12 cellular contexts compared by ENCODE assay signal in the genomic region with DNA sequence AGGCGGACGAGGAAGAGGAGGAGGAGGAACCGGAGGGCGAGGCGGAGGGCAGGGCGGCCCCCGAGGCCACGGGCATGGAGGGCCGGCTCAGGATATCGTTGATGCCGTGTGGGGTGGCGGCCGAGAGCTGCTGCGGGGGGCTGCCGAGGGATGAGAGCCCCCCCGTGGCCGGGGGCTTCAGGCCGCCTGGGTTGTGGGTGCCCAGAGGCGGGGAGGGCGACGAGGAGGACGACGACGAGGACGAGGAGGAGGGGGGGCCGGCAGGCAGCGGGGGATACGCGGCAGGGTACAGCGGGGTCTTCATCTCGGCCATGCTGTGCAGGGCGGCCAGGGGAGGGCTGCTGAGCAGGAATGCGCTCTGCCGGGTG. TPM values are rescaled to one million over a fixed set of nuclear protein-coding genes. Genes with fewer than 3 reads are reported as not detected.
DNase-seq lines count a peak whose midpoint lies in the region; ATAC-seq and TF ChIP-seq lines count a peak whose summit lies in the region.
"Had no signal": no experiment of that assay in that cellular context is flagged by ENCODE, and none has a peak within 500 bp of the region (broad histone marks: within the 10 kb centered on the region; RNA-seq: fewer than 3 reads in every experiment).

No MANE protein-coding gene starts in this region.

- H3K4me3 ChIP-seq in mammary epithelial cell (replicated peaks in 1 of 3; ENCODE audit: insufficient read depth in 1 of 3, low read depth in 2 of 3, low read length in 3 of 3) (peak overlapping the region in 1 of 3 experiments; percentile 22), thoracic aorta (peak overlapping the region; percentile 67)

- H3K4me3 Mint-ChIP-seq in T-helper 2 cell treated with Interferon-gamma antibody and Interleukin-4, amounts not matched to agents 5 μg/mL and 100 μg/mL, for 36 hours, result peak overlapping the region; percentile 77
- peak overlapping the region; percentile 39 for H3K4me3 Mint-ChIP-seq in memory B cell
- peak overlapping the region in 1 of 2 donors; percentile 66 for H3K4me3 Mint-ChIP-seq in effector memory CD8-positive, alpha-beta T cell

- in situ Hi-C loops in mammary epithelial cell (cut with MboI; ENCODE audit: low sequenced_read_pairs in 2 of 2), result loop anchor here in 1 of 2 donors (25.0 kb wide), 1 partner anchor 736 kb away; no protein-coding TSS in a partner anchor

- H3K4me1 Mint-ChIP-seq in T-helper 2 cell treated with Interferon-gamma antibody and Interleukin-4, amounts not matched to agents 5 μg/mL and 100 μg/mL, for 36 hours (ENCODE audit: low read depth), result peaks cover 8% of the 10 kb centered on the region
- H3K4me1 Mint-ChIP-seq in memory B cell, result peaks cover 6% of the 10 kb centered on the region
- peaks cover 4 to 14% of the 10 kb centered on the region in 2 donors for H3K4me1 Mint-ChIP-seq in effector memory CD8-positive, alpha-beta T cell (ENCODE audit: low read depth in 2 of 2)

- H3K9me3 ChIP-seq in mammary epithelial cell (replicated peaks; ENCODE audit: insufficient read depth, low read length), result peaks cover 12% of the 10 kb centered on the region
- no peaks in the 10 kb centered on the region for H3K9me3 ChIP-seq in thoracic aorta

- peaks cover 3% of the 10 kb centered on the region for H3K9me3 Mint-ChIP-seq in T-helper 2 cell treated with Interferon-gamma antibody and Interleukin-4, amounts not matched to agents 5 μg/mL and 100 μg/mL, for 36 hours
- H3K9me3 Mint-ChIP-seq in memory B cell, result no peaks in the 10 kb centered on the region
- H3K9me3 Mint-ChIP-seq in effector memory CD8-positive, alpha-beta T cell, result peaks cover 0 to 2% of the 10 kb centered on the region in 2 donors

- peaks cover 86% of the 10 kb centered on the region for H3K27me3 Mint-ChIP-seq in T-helper 2 cell treated with Interferon-gamma antibody and Interleukin-4, amounts not matched to agents 5 μg/mL and 100 μg/mL, for 36 hours (ENCODE audit: low read depth)
- peaks cover 26% of the 10 kb centered on the region for H3K27me3 Mint-ChIP-seq in memory B cell
- H3K27me3 Mint-ChIP-seq in effector memory CD8-positive, alpha-beta T cell, result peaks cover 81 to 87% of the 10 kb centered on the region in 2 donors

- no peak for DNase-seq in T-helper 2 cell treated with Interferon-gamma antibody and Interleukin-4, amounts not matched to agents 5 μg/mL and 100 μg/mL, for 36 hours (ENCODE audit: low spot score)
- DNase-seq in T-helper 2 cell (no peak), mammary epithelial cell (no peak), memory B cell (ENCODE audit: low spot score in 2 of 2) (no peak), thoracic aorta (ENCODE audit: low spot score) (no peak), HUDEP-2 (lab: John Stamatoyannopoulos, UW; ENCODE audit: unreplicated experiment in 76 of 76) (no peak)
- DNase-seq in effector memory CD8-positive, alpha-beta T cell, result no peak
- DNase-seq: activated CD4-positive, CD25-positive, alpha-beta regulatory T cell; cortex of kidney; NCI-H2081 treated with DMSO at 0.1 percent for 48 hours; nucleus accumbens had no signal

- peak overlapping the region; percentile 92 for H3K4me2 ChIP-seq in mammary epithelial cell (ENCODE audit: insufficient read depth, low read depth, low read length)

- dilution Hi-C loops in mammary epithelial cell (cut with HindIII; ENCODE audit: low sequenced_read_pairs), result no loop called here

- no peak overlapping the region for H3K27ac Mint-ChIP-seq in T-helper 2 cell treated with Interferon-gamma antibody and Interleukin-4, amounts not matched to agents 5 μg/mL and 100 μg/mL, for 36 hours
- no peak overlapping the region for H3K27ac Mint-ChIP-seq in memory B cell
- H3K27ac Mint-ChIP-seq in effector memory CD8-positive, alpha-beta T cell, result no peak overlapping the region

- WGBS in mammary epithelial cell (ENCODE audit: low coverage, missing lambda C conversion rate), result 79% methylated on average over 2 of the region's 34 CpGs

- H3K79me2 ChIP-seq in mammary epithelial cell (ENCODE audit: insufficient read depth, low read length), result no peaks in the 10 kb centered on the region

- CTCF ChIA-PET in mammary epithelial cell (lab: Charles Lee; ENCODE audit: low non-redundant PET), result interaction anchor here (0.6 kb wide), 1 partner anchor 510 kb away, joined by 3 read pairs; no protein-coding TSS in a partner anchor

- H3K9ac ChIP-seq in mammary epithelial cell (ENCODE audit: insufficient read depth, low read length), result no peak overlapping the region

- no peaks in the 10 kb centered on the region for H4K20me1 ChIP-seq in mammary epithelial cell (ENCODE audit: insufficient read depth, low read length)

- no peak overlapping the region for H2AFZ ChIP-seq in mammary epithelial cell (ENCODE audit: low read depth, low read length)

- peaks cover 21% of the 10 kb centered on the region for H3K4me1 ChIP-seq in mammary epithelial cell (ENCODE audit: insufficient read depth, low read length)
- H3K4me1 ChIP-seq in thoracic aorta (ENCODE audit: control insufficient read depth in 1 of 2, low read depth in 2 of 2), result peaks cover 0 to 43% of the 10 kb centered on the region in 2 donors

- H3K36me3 ChIP-seq in mammary epithelial cell (ENCODE audit: insufficient read depth, low read length), result no peaks in the 10 kb centered on the region
- no peaks in the 10 kb centered on the region for H3K36me3 ChIP-seq in thoracic aorta

- no TSS peak for BruUV-seq in mammary epithelial cell (replicated peaks; lab: Mats Ljungman, UMichigan)

- H3K27ac ChIP-seq in mammary epithelial cell (ENCODE audit: insufficient read depth, low read depth, low read length) (no peak overlapping the region), thoracic aorta (no peak overlapping the region)

- TF ChIP-seq CTCF in mammary epithelial cell (conservative IDR thresholded peaks at IDR 0.05 in 1 of 2, IDR thresholded peaks at IDR 0.05 in 1 of 2; ENCODE audit: extremely low read depth in 1 of 2, insufficient read depth in 1 of 2, low read depth in 1 of 2, low read length in 2 of 2) (no peak), thoracic aorta (IDR thresholded peaks at IDR 0.05) (no peak)

- intact Hi-C loops in mammary epithelial cell (cut with micrococcal nuclease), result no loop called here

- H3K27me3 ChIP-seq in mammary epithelial cell (ENCODE audit: insufficient read depth, low read length) (peaks cover 83% of the 10 kb centered on the region), thoracic aorta (replicated peaks; ENCODE audit: insufficient read depth) (peaks cover 38% of the 10 kb centered on the region)

- ATAC-seq in memory B cell (ENCODE audit: low read depth) (no peak), thoracic aorta (ENCODE audit: insufficient number of reproducible peaks, low FRiP score, low read depth) (no peak), HG03460 (IDR thresholded peaks at IDR 0.05; ENCODE audit: unreplicated experiment) (no peak)
- ATAC-seq in effector memory CD8-positive, alpha-beta T cell (replicated peaks), result no peak

- H3K36me3 Mint-ChIP-seq in T-helper 2 cell treated with Interferon-gamma antibody and Interleukin-4, amounts not matched to agents 5 μg/mL and 100 μg/mL, for 36 hours (ENCODE audit: low read depth), result no peaks in the 10 kb centered on the region
- peaks cover 2% of the 10 kb centered on the region for H3K36me3 Mint-ChIP-seq in memory B cell
- peaks cover 4% of the 10 kb centered on the region for H3K36me3 Mint-ChIP-seq in effector memory CD8-positive, alpha-beta T cell (ENCODE audit: insufficient read depth)

RNA-seq across cellular contexts. Expression of gene NKX6-1, which starts 1.3 kb away (rescaled TPM):
- total RNA-seq in mammary epithelial cell (not detected), thoracic aorta (1 to 10 TPM in 1 of 2 donors, not detected in 1; 1.2 TPM)
- not detected for polyA plus RNA-seq in mammary epithelial cell
- polyA minus RNA-seq in mammary epithelial cell, result not detected
